Comparison of ENCODE assay signal across 8 cellular contexts in the genomic region with DNA sequence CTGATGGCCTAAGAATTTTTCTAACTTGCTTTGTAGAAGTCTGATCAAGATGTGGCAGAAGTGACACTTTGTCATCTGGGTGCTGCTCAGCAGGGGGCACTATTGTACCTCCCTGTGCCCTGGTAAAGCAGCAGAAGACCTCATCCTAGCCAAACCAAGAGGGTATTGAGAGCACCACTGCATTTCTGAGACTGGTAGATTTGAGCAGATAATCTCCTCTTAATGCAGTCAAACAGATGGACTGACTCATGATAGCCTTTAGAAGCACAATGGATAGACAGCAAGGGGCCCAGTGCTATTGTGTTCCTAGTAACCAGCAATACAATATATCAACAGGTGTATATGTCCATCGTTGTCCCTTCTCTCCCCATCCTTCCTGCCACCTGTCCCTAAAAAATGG. TPM values are rescaled to one million over a fixed set of nuclear protein-coding genes. Genes with fewer than 3 reads are reported as not detected.
DNase-seq lines count a peak whose midpoint lies in the region; ATAC-seq lines count a peak whose summit lies in the region.

No MANE protein-coding gene starts in this region.

- H3K27ac Mint-ChIP-seq in activated naive CD4-positive, alpha-beta T cell treated with anti-CD3 and anti-CD28 coated beads for 36 hours, result no peak overlapping the region

- H3K4me1 Mint-ChIP-seq in activated naive CD4-positive, alpha-beta T cell treated with anti-CD3 and anti-CD28 coated beads for 36 hours (ENCODE audit: low read depth), result peaks cover 10% of the 10 kb centered on the region

- peaks cover 24% of the 10 kb centered on the region for H3K4me1 ChIP-seq in iPS-18a (ENCODE audit: control insufficient read depth, low read depth, low read length)

- CTCF ChIA-PET in activated naive CD4-positive, alpha-beta T cell treated with anti-CD3 and anti-CD28 coated beads for 36 hours (lab: Charles Lee), result no interaction called here

- peak overlapping the region; percentile 37 for H3K9ac ChIP-seq in iPS-18a (ENCODE audit: low read length)

- H3K9me3 ChIP-seq in iPS-18a (ENCODE audit: control insufficient read depth, low read depth, low read length), result no peaks in the 10 kb centered on the region

- no peaks in the 10 kb centered on the region for H3K36me3 ChIP-seq in iPS-18a (ENCODE audit: control insufficient read depth, low read depth, low read length)

- intact Hi-C loops in activated naive CD4-positive, alpha-beta T cell treated with anti-CD3 and anti-CD28 coated beads for 36 hours (cut with micrococcal nuclease), result loop anchor here (1.0 to 5.0 kb wide), 5 partner anchors 86 to 361 kb away; partner anchors contain the start of gene HAX1

- DNase-seq in DMS53 treated with DMSO at 0.1 percent for 48 hours (lab: John Stamatoyannopoulos, UW; ENCODE audit: unreplicated experiment) (peak; percentile 82), LoVo (ENCODE audit: low spot score) (peak; percentile 30), SHP77 treated with DMSO at 0.1 percent for 48 hours (lab: John Stamatoyannopoulos, UW) (peak; percentile 81), NCI-H2227 (lab: John Stamatoyannopoulos, UW; ENCODE audit: unreplicated experiment) (no peak)
- DNase-seq in activated naive CD4-positive, alpha-beta T cell treated with anti-CD3 and anti-CD28 coated beads for 36 hours, result peak; percentile 90
- DNase-seq in stimulated activated CD4-positive, alpha-beta T cell treated with anti-CD3 and anti-CD28 coated beads, TNF-alpha, amount 100 ng/mL, for 4 hours (ENCODE audit: low read depth in 3 of 3), result peak; percentile 28 to 45 (median 37)

- ATAC-seq in HG02973 (IDR thresholded peaks at IDR 0.05; ENCODE audit: unreplicated experiment), result no peak

- no peak overlapping the region for H3K27ac ChIP-seq in iPS-18a (ENCODE audit: low read length)

- no peak overlapping the region for H3K4me3 Mint-ChIP-seq in activated naive CD4-positive, alpha-beta T cell treated with anti-CD3 and anti-CD28 coated beads for 36 hours

- peaks cover 15% of the 10 kb centered on the region for H3K36me3 Mint-ChIP-seq in activated naive CD4-positive, alpha-beta T cell treated with anti-CD3 and anti-CD28 coated beads for 36 hours (ENCODE audit: low read depth)

- H3K27me3 ChIP-seq in iPS-18a (ENCODE audit: control insufficient read depth, insufficient read depth, low read length), result no peaks in the 10 kb centered on the region

- peaks cover 1% of the 10 kb centered on the region for H3K27me3 Mint-ChIP-seq in activated naive CD4-positive, alpha-beta T cell treated with anti-CD3 and anti-CD28 coated beads for 36 hours (ENCODE audit: low read depth)

- H3K4me3 ChIP-seq in iPS-18a (ENCODE audit: low read length), result peak overlapping the region; percentile 37

- H3K9me3 Mint-ChIP-seq in activated naive CD4-positive, alpha-beta T cell treated with anti-CD3 and anti-CD28 coated beads for 36 hours, result no peaks in the 10 kb centered on the region

RNA-seq across cellular contexts. Expression of gene TPM3, which starts 5.7 kb away (rescaled TPM):
- 100 to 1,000 TPM; 587 to 611 TPM for total RNA-seq in activated naive CD4-positive, alpha-beta T cell treated with anti-CD3 and anti-CD28 coated beads for 36 hours

RNA-seq across cellular contexts. Expression of gene CFAP141, which starts 20.0 kb away (rescaled TPM):
- not detected for total RNA-seq in activated naive CD4-positive, alpha-beta T cell treated with anti-CD3 and anti-CD28 coated beads for 36 hours

RNA-seq across cellular contexts. Expression of gene NUP210L, which starts 31.3 kb away (rescaled TPM):
- under 1 TPM; 0.02 to 0.05 TPM for total RNA-seq in activated naive CD4-positive, alpha-beta T cell treated with anti-CD3 and anti-CD28 coated beads for 36 hours

RNA-seq across cellular contexts. Expression of gene UBAP2L, which starts 34.6 kb away (rescaled TPM):
- 100 to 1,000 TPM; 154 to 164 TPM for total RNA-seq in activated naive CD4-positive, alpha-beta T cell treated with anti-CD3 and anti-CD28 coated beads for 36 hours
